In genomic region chr6:13383280-13384163, GRCh38 we compare ENCODE assay signal across 8 cellular contexts. TPM values are rescaled to one million over a fixed set of nuclear protein-coding genes. Genes with fewer than 3 reads are reported as not detected.
DNase-seq lines count a peak whose midpoint lies in the region; ATAC-seq and TF ChIP-seq lines count a peak whose summit lies in the region.

No MANE protein-coding gene starts in this region.

- H3K27ac ChIP-seq in fibroblast of lung (ENCODE audit: insufficient read depth, low read length) (no peak overlapping the region), uterus (no peak overlapping the region)

- peak; percentile 96 for ATAC-seq in HG02884 (IDR thresholded peaks at IDR 0.05; ENCODE audit: unreplicated experiment)
- peak; percentile 98 to 99 for ATAC-seq in stimulated activated naive B cell treated with anti-CD40 and anti-IgM and Interleukin-4, amounts not matched to agents 10 μg/mL and 1 μg/mL and 100 μg/mL, for 72 hours (replicated peaks)

- H3K4me3 ChIP-seq in fibroblast of lung (replicated peaks in 1 of 4; ENCODE audit: control extremely low read depth in 1 of 4, insufficient read depth in 1 of 4, low read depth in 3 of 4, low read length in 4 of 4) = no peak overlapping the region
- H3K4me3 ChIP-seq in uterus = no peak overlapping the region

- DNase-seq in stimulated activated CD4-positive, alpha-beta T cell treated with anti-CD3 and anti-CD28 coated beads, Interleukin-15, amount 100 ng/mL, for 24 hours = peak; percentile 8
- DNase-seq in stimulated activated CD4-positive, alpha-beta T cell treated with anti-CD3 and anti-CD28 coated beads, Interleukin-12 subunit alpha, Interleukin-12 subunit beta, amount 100 ng/mL, for 4 hours = no peak
- peak; percentile 89 for DNase-seq in NCI-H69 (lab: John Stamatoyannopoulos, UW)
- DNase-seq in fibroblast of lung (ENCODE audit: low read depth in 2 of 2) = peak; percentile 48 to 68
- peak; percentile 35 for DNase-seq in stimulated activated naive B cell treated with anti-CD40 and anti-IgM and Interleukin-4, amounts not matched to agents 10 μg/mL and 1 μg/mL and 100 μg/mL, for 72 hours
- no peak for DNase-seq in NCI-H82 (lab: John Stamatoyannopoulos, UW)
- no peak for DNase-seq in uterus

- H3K4me2 ChIP-seq in fibroblast of lung (ENCODE audit: extremely low read depth, insufficient read depth, low read length) = no peak overlapping the region

- H3K9ac ChIP-seq in fibroblast of lung (ENCODE audit: insufficient read depth, low read length) = no peak overlapping the region

- H3K4me3 Mint-ChIP-seq in stimulated activated naive B cell treated with anti-CD40 and anti-IgM and Interleukin-4, amounts not matched to agents 10 μg/mL and 1 μg/mL and 100 μg/mL, for 72 hours = no peak overlapping the region

- intact Hi-C loops in uterus (cut with DNase I; ENCODE audit: low total_unique reads) = no loop called here

- no peaks in the 10 kb centered on the region for H3K27me3 ChIP-seq in fibroblast of lung (ENCODE audit: control insufficient read depth, insufficient read depth, low read length)
- no peaks in the 10 kb centered on the region for H3K27me3 ChIP-seq in uterus

- peak overlapping the region; percentile 56 for H3K27ac Mint-ChIP-seq in stimulated activated naive B cell treated with anti-CD40 and anti-IgM and Interleukin-4, amounts not matched to agents 10 μg/mL and 1 μg/mL and 100 μg/mL, for 72 hours

- H3K36me3 ChIP-seq in fibroblast of lung (ENCODE audit: control insufficient read depth, insufficient read depth, low read length) = no peaks in the 10 kb centered on the region
- H3K36me3 ChIP-seq in uterus = no peaks in the 10 kb centered on the region

- TF ChIP-seq CTCF in fibroblast of lung (conservative IDR thresholded peaks at IDR 0.05 in 1 of 2, IDR thresholded peaks at IDR 0.05 in 1 of 2; ENCODE audit: low read depth in 1 of 2, low read length in 2 of 2) = peak in 1 of 2 donors; percentile 30
- TF ChIP-seq CTCF in uterus (IDR thresholded peaks at IDR 0.05) = no peak

- TF ChIP-seq POLR2A in uterus (IDR thresholded peaks at IDR 0.05) = no peak

- H3K27me3 Mint-ChIP-seq in stimulated activated naive B cell treated with anti-CD40 and anti-IgM and Interleukin-4, amounts not matched to agents 10 μg/mL and 1 μg/mL and 100 μg/mL, for 72 hours = no peaks in the 10 kb centered on the region

- H3K9me3 ChIP-seq in fibroblast of lung (ENCODE audit: control insufficient read depth, insufficient read depth, low read depth, low read length) = no peaks in the 10 kb centered on the region
- no peaks in the 10 kb centered on the region for H3K9me3 ChIP-seq in uterus

- no peaks in the 10 kb centered on the region for H3K79me2 ChIP-seq in fibroblast of lung (ENCODE audit: control insufficient read depth, insufficient read depth, low read length)

- H3K4me1 ChIP-seq in fibroblast of lung (ENCODE audit: control insufficient read depth, extremely low read depth, insufficient read depth, low read length) (no peaks in the 10 kb centered on the region), uterus (no peaks in the 10 kb centered on the region)

- H3K4me1 Mint-ChIP-seq in stimulated activated naive B cell treated with anti-CD40 and anti-IgM and Interleukin-4, amounts not matched to agents 10 μg/mL and 1 μg/mL and 100 μg/mL, for 72 hours = peaks cover 35 to 59% of the 10 kb centered on the region in 2 donors

- no peaks in the 10 kb centered on the region for H3K9me3 Mint-ChIP-seq in stimulated activated naive B cell treated with anti-CD40 and anti-IgM and Interleukin-4, amounts not matched to agents 10 μg/mL and 1 μg/mL and 100 μg/mL, for 72 hours

- no peaks in the 10 kb centered on the region for H4K20me1 ChIP-seq in fibroblast of lung (ENCODE audit: control insufficient read depth, extremely low read depth, insufficient read depth, low read length)

- H3K36me3 Mint-ChIP-seq in stimulated activated naive B cell treated with anti-CD40 and anti-IgM and Interleukin-4, amounts not matched to agents 10 μg/mL and 1 μg/mL and 100 μg/mL, for 72 hours = peaks cover 0 to 10% of the 10 kb centered on the region in 2 donors

- no peak overlapping the region for H2AFZ ChIP-seq in fibroblast of lung (ENCODE audit: low read length)

RNA-seq across cellular contexts. Expression of gene TBC1D7, which starts 55.2 kb away (rescaled TPM):
- total RNA-seq in fibroblast of lung (12.8 and 19.3 TPM in 2 replicates), uterus (10 to 100 TPM in 2 of 4 donors, 1 to 10 TPM in 1, not detected in 1; 4.4 to 23.6 (median 12.5) TPM)
- 24.5 and 31.1 TPM in 2 replicates for polyA plus RNA-seq in fibroblast of lung
- polyA plus RNA-seq in fibroblast of lung (2012) = 19.2 and 19.9 TPM in 2 replicates
- polyA minus RNA-seq in fibroblast of lung (ENCODE audit: low replicate concordance) = 3.7 and 44.6 TPM in 2 replicates

Comparison
In these comparisons a context has a peak if more than half of its experiments do, and no peak if none do; other contexts are left out.
1. DNase-seq: peak in stimulated activated CD4-positive, alpha-beta T cell treated with anti-CD3 and anti-CD28 coated beads, Interleukin-15, amount 100 ng/mL, for 24 hours (single experiment), NCI-H69 (single experiment), fibroblast of lung (2 of 2) and stimulated activated naive B cell treated with anti-CD40 and anti-IgM and Interleukin-4, amounts not matched to agents 10 μg/mL and 1 μg/mL and 100 μg/mL, for 72 hours (single experiment); none in stimulated activated CD4-positive, alpha-beta T cell treated with anti-CD3 and anti-CD28 coated beads, Interleukin-12 subunit alpha, Interleukin-12 subunit beta, amount 100 ng/mL, for 4 hours (single experiment), NCI-H82 (single experiment) and uterus (0 of 2).